ENCODE assay signal across 8 cellular contexts in the genomic region with DNA sequence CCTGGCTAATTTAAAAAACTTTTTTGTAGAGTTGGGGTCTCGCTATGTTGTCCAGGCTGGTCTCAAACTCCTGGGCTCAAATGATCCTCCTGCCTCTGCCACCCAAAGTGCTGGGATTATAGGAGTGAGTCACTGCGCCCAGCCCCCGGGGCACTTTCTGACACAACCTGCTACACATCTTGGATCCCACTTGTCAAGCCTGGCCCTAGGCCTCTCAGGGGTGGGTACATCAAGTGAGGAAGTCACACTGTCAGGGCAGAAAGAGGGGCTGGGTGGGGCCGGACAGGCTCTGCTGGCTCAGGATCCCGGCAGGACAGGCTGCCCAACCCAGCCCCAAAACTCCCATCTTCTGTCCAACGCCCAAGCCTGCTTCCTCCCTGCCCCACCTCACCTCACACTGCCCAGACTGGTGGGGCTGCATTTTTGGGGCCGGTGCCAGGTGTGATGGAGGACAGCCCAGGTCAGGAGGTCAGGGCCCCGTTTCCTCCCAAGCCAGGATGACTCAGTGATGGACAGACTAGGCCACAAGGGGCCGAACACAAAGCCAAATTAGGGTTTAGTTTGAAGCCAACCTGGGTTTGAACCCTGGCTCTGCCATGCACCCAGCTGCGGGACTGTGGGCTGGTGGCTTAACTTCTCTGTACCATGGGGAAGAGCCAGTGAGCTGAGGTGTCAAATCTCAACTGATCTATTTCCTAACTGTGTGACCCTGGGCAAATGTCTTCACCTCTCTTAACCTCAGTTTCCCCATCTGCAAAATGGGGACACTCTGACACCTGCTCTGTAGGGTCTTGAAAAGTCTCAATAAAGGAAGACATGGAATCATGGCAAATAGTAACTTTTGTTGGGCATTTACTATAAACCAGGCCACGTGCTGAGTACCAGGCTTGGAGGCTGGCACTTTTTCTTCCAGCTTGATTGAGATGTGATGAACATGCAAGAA. TPM values are rescaled to one million over a fixed set of nuclear protein-coding genes. Genes with fewer than 3 reads are reported as not detected.
DNase-seq lines count a peak whose midpoint lies in the region; ATAC-seq and TF ChIP-seq lines count a peak whose summit lies in the region.
"Had no signal": no experiment of that assay in that cellular context is flagged by ENCODE, and none has a peak within 500 bp of the region (broad histone marks: within the 10 kb centered on the region; RNA-seq: fewer than 3 reads in every experiment).

No MANE protein-coding gene starts in this region.

- no peak overlapping the region for H3K9ac ChIP-seq in mammary epithelial cell (ENCODE audit: insufficient read depth, low read length)

- in situ Hi-C loops in mammary epithelial cell (cut with MboI; ENCODE audit: low sequenced_read_pairs in 2 of 2): no loop called here

- ATAC-seq in lower lobe of right lung (peak; percentile 47 to 48), GM18520 (IDR thresholded peaks at IDR 0.05; ENCODE audit: unreplicated experiment) (no peak), HG03571 (IDR thresholded peaks at IDR 0.05; ENCODE audit: unreplicated experiment) (no peak), HG02852 (IDR thresholded peaks at IDR 0.05; ENCODE audit: unreplicated experiment) (no peak)

- intact Hi-C loops in mammary epithelial cell (cut with micrococcal nuclease) (loop anchor here (2.0 kb wide), 1 partner anchor 99 kb away; a partner anchor contains a TSS), lower lobe of right lung (cut with DNase I) (no loop called here)

- DNase-seq in LoVo (ENCODE audit: low spot score) (peak; percentile 80), mammary epithelial cell (peak; percentile 75), lower lobe of right lung (peak; percentile 67), ureter (ENCODE audit: low spot score) (peak; percentile 87)
- DNase-seq: activated T-cell treated with anti-CD3 and anti-CD28 coated beads, Interleukin-2, amount 50 U/mL, for 1 hour had no signal

- H3K27me3 ChIP-seq in mammary epithelial cell (ENCODE audit: insufficient read depth, low read length) (no peaks in the 10 kb centered on the region), lower lobe of right lung (ENCODE audit: low read depth) (no peaks in the 10 kb centered on the region)

- H3K4me1 ChIP-seq in mammary epithelial cell (ENCODE audit: insufficient read depth, low read length) (peaks cover 38% of the 10 kb centered on the region), lower lobe of right lung (peaks cover 38% of the 10 kb centered on the region)

- BruUV-seq in mammary epithelial cell (replicated peaks; lab: Mats Ljungman, UMichigan): no TSS peak

- peak overlapping the region; percentile 24 for H3K4me2 ChIP-seq in mammary epithelial cell (ENCODE audit: insufficient read depth, low read depth, low read length)

- no peak for TF ChIP-seq CTCF in mammary epithelial cell (conservative IDR thresholded peaks at IDR 0.05 in 1 of 2, IDR thresholded peaks at IDR 0.05 in 1 of 2; ENCODE audit: extremely low read depth in 1 of 2, insufficient read depth in 1 of 2, low read depth in 1 of 2, low read length in 2 of 2)
- TF ChIP-seq CTCF in lower lobe of right lung (IDR thresholded peaks at IDR 0.05): no peak

- dilution Hi-C loops in mammary epithelial cell (cut with HindIII; ENCODE audit: low sequenced_read_pairs): no loop called here

- no peaks in the 10 kb centered on the region for H4K20me1 ChIP-seq in mammary epithelial cell (ENCODE audit: insufficient read depth, low read length)

- no peaks in the 10 kb centered on the region for H3K79me2 ChIP-seq in mammary epithelial cell (ENCODE audit: insufficient read depth, low read length)

- H3K4me3 ChIP-seq in mammary epithelial cell (replicated peaks in 1 of 3; ENCODE audit: insufficient read depth in 1 of 3, low read depth in 2 of 3, low read length in 3 of 3) (no peak overlapping the region), lower lobe of right lung (no peak overlapping the region)

- H3K27ac ChIP-seq in mammary epithelial cell (ENCODE audit: insufficient read depth, low read depth, low read length) (no peak overlapping the region), lower lobe of right lung (peak overlapping the region; percentile 79)

- H3K36me3 ChIP-seq in mammary epithelial cell (ENCODE audit: insufficient read depth, low read length): no peaks in the 10 kb centered on the region
- H3K36me3 ChIP-seq in lower lobe of right lung: no peaks in the 10 kb centered on the region

- WGBS in mammary epithelial cell (ENCODE audit: low coverage, missing lambda C conversion rate): 31% methylated on average over 7 of the region's 11 CpGs

- no peak overlapping the region for H2AFZ ChIP-seq in mammary epithelial cell (ENCODE audit: low read depth, low read length)

- H3K9me3 ChIP-seq in mammary epithelial cell (replicated peaks; ENCODE audit: insufficient read depth, low read length) (no peaks in the 10 kb centered on the region), lower lobe of right lung (no peaks in the 10 kb centered on the region)

- CTCF ChIA-PET in mammary epithelial cell (lab: Charles Lee; ENCODE audit: low non-redundant PET): no interaction called here

RNA-seq across cellular contexts. Expression of a gene that starts 8.9 kb away (rescaled TPM):
- total RNA-seq in mammary epithelial cell (10 to 100 TPM; 58.1 to 73.2 TPM), lower lobe of right lung (60.5 TPM), ureter (108 TPM)
- polyA plus RNA-seq in mammary epithelial cell: 43.0 TPM
- polyA minus RNA-seq in mammary epithelial cell: 138 TPM

RNA-seq across cellular contexts. Expression of a gene that starts 12.3 kb away (rescaled TPM):
- under 1 TPM in 1 of 2 donors, not detected in 1; under 0.01 TPM for total RNA-seq in mammary epithelial cell
- 0.03 TPM for polyA plus RNA-seq in mammary epithelial cell
- not detected for polyA minus RNA-seq in mammary epithelial cell
- 0.41 TPM for total RNA-seq in lower lobe of right lung
- total RNA-seq in ureter: not detected

Comparison
In these comparisons a context has a peak if more than half of its experiments do, and no peak if none do; other contexts are left out.
1. ATAC-seq: peak in lower lobe of right lung (2 of 2); none in GM18520 (single experiment), HG03571 (single experiment) and HG02852 (single experiment).
2. Peak in every context shown above with its lines, with median percentiles within 50 percentile points of each other: DNase-seq.